In the genomic region with DNA sequence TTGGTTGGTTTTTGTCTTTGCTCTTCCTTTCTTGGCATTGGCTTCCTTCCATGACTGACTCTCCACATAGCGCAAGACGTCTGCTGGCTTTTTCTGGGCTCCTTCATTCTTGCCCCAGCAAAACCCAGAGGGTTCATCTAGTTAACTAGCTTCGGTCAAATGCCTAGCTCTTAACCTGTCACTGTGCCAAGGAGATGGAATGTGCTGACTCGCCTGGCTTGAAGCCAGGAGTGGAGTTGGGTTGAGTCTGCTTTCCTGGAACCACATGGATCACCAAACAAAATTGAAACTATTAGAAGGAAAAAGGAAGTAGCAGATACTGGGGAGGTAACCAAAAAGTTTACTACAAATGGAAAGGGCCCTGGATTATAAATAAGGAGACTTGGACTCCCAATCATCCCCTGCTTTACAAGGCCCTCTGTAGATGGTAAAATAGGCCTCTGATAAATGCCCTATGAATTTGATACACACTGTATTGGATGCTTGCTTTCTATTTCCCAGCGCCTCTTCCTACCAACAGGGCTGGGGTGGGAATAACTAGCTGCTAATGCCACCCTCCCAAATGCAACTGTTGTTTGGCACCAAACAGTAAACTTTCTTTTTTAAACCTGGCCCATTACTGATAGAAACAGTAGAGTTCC, we compare ENCODE assay signal across 1 cellular context.
TF ChIP-seq lines count a peak whose summit lies in the region.

No MANE protein-coding gene starts in this region.

TF ChIP-seq in H1, 55 proteins besides CTCF, POLR2A, EP300 and RAD21:
- peak; percentile 72 for TF ChIP-seq BACH1 (IDR thresholded peaks at IDR 0.05; ENCODE audit: low read length)
- TF ChIP-seq ATF2 (IDR thresholded peaks at IDR 0.05; ENCODE audit: low read length), result no peak
TF ChIP-seq in H1: peak in this region for 1.
